In the genomic region with DNA sequence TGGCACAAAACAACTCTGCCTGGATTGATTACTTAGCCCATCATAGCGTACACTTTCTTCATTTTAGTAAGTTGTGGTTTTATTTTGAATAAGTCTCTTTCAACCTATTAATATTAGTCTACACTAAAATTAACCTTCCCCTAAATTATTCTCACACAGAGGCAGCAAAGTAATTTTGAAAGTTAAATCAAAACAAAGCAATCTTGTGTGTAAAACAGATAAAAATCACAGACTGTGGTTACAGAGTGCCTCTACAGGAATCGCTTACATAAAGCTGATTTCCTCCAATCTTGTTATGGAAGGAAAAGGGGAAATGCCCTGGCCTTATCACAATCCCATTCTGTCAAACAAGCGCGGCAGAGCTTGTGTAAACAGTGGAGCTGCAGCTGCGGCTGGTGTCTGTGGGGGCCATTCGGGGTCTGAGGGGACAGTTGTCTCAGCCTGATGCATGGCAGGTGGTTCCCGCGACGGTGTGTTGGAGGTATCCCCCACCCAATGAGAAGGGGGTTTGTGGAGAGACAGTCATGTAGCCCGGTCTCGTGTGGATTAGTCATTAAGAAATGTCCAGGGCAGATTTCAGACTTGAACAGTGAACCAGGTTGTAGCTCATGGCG, we compare ENCODE assay signal across 13 cellular contexts. TPM values are rescaled to one million over a fixed set of nuclear protein-coding genes. Genes with fewer than 3 reads are reported as not detected.
DNase-seq lines count a peak whose midpoint lies in the region; ATAC-seq, FAIRE-seq and TF ChIP-seq lines count a peak whose summit lies in the region.
"Had no signal": no experiment of that assay in that cellular context is flagged by ENCODE, and none has a peak within 500 bp of the region (broad histone marks: within the 10 kb centered on the region; RNA-seq: fewer than 3 reads in every experiment).

No MANE protein-coding gene starts in this region.

- H3K36me3 ChIP-seq in GM12878 (ENCODE audit: control insufficient read depth in 2 of 2, insufficient read depth in 2 of 2, low read length in 1 of 2): peaks cover 0 to 15% of the 10 kb centered on the region in 2 experiments; a peak in 3 of 4 replicates

- H3K27me3 Mint-ChIP-seq in CD14-positive monocyte (ENCODE audit: low read depth in 3 of 3): peaks cover 2 to 4% (median 3%) of the 10 kb centered on the region in 3 donors
- no peaks in the 10 kb centered on the region for H3K27me3 Mint-ChIP-seq in memory B cell
- no peaks in the 10 kb centered on the region for H3K27me3 Mint-ChIP-seq in activated T-helper 2 cell treated with anti-CD3 and anti-CD28 coated beads, Interferon-gamma antibody, Interleukin-2, Interleukin-4, amounts not matched to agents 10 μg/mL and 5 μg/mL and 100 μg/mL, durations not matched to agents 14 hours and 24 hours and 36 hours (ENCODE audit: low read depth)
- H3K27me3 Mint-ChIP-seq: activated CD4-positive, alpha-beta memory T cell treated with anti-CD3 and anti-CD28 coated beads for 36 hours; CD8-positive, alpha-beta memory T cell had no signal

- H3K4me1 ChIP-seq in GM12878 (ENCODE audit: control insufficient read depth, insufficient read depth, low read length): peaks cover 15% of the 10 kb centered on the region

- H3K27ac Mint-ChIP-seq in CD14-positive monocyte (peak overlapping the region in 6 of 7 donors; percentile 5 to 69 (median 54)), memory B cell (peak overlapping the region; percentile 61)
- H3K27ac Mint-ChIP-seq in activated T-helper 2 cell treated with anti-CD3 and anti-CD28 coated beads, Interferon-gamma antibody, Interleukin-2, Interleukin-4, amounts not matched to agents 10 μg/mL and 5 μg/mL and 100 μg/mL, durations not matched to agents 14 hours and 24 hours and 36 hours: no peak overlapping the region
- H3K27ac Mint-ChIP-seq: activated CD4-positive, alpha-beta memory T cell treated with anti-CD3 and anti-CD28 coated beads for 36 hours had no signal

- no peak for TF ChIP-seq RAD21 in GM12878 (IDR thresholded peaks at IDR 0.05; ENCODE audit: insufficient read depth, low read depth, low read length)

- BruUV-seq in GM12878 (replicated peaks; lab: Mats Ljungman, UMichigan): no TSS peak

- H3K27me3 ChIP-seq in GM12878 (replicated peaks in 1 of 2; ENCODE audit: control insufficient read depth in 2 of 2, insufficient read depth in 2 of 2, low read length in 1 of 2): no peaks in the 10 kb centered on the region
- H3K27me3 ChIP-seq: cardiac muscle cell had no signal

- FAIRE-seq in GM12878 (lab: Jason Lieb, UNC): no peak

- in situ Hi-C loops in GM12878 (cut with MboI): no loop called here

- intact Hi-C loops in CD14-positive monocyte (cut with micrococcal nuclease) (no loop called here), GM12878 (cut with micrococcal nuclease; ENCODE audit: unreplicated experiment) (no loop called here)
- intact Hi-C loops in activated T-helper 2 cell treated with anti-CD3 and anti-CD28 coated beads, Interferon-gamma antibody, Interleukin-2, Interleukin-4, amounts not matched to agents 10 μg/mL and 5 μg/mL and 100 μg/mL, durations not matched to agents 14 hours and 24 hours and 36 hours (cut with micrococcal nuclease): no loop called here

- POLR2A ChIA-PET in GM12878 (lab: Charles Lee): no interaction called here

- no peaks in the 10 kb centered on the region for H3K79me2 ChIP-seq in GM12878 (ENCODE audit: control insufficient read depth, insufficient read depth, low read length)

- H3K4me3 Mint-ChIP-seq in CD14-positive monocyte: peak overlapping the region; percentile 40 to 59
- no peak overlapping the region for H3K4me3 Mint-ChIP-seq in memory B cell
- no peak overlapping the region for H3K4me3 Mint-ChIP-seq in activated T-helper 2 cell treated with anti-CD3 and anti-CD28 coated beads, Interferon-gamma antibody, Interleukin-2, Interleukin-4, amounts not matched to agents 10 μg/mL and 5 μg/mL and 100 μg/mL, durations not matched to agents 14 hours and 24 hours and 36 hours (ENCODE audit: low read depth)
- H3K4me3 Mint-ChIP-seq: activated CD4-positive, alpha-beta memory T cell treated with anti-CD3 and anti-CD28 coated beads for 36 hours; CD8-positive, alpha-beta memory T cell had no signal

- RAD21 ChIA-PET in GM12878 (lab: Charles Lee; ENCODE audit: unreplicated experiment): interaction anchor here (1.0 kb wide), 1 partner anchor 32 kb away, joined by 3 read pairs; no protein-coding TSS in a partner anchor

- H3K27ac ChIP-seq in GM12878 (ENCODE audit: control insufficient read depth, insufficient read depth): no peak overlapping the region
- H3K27ac ChIP-seq: cardiac muscle cell had no signal

- DNase-seq in CD14-positive monocyte (ENCODE audit: low spot score) (peak; percentile 59), GM12878 (ENCODE audit: low read depth, low spot score) (no peak), memory B cell (ENCODE audit: low spot score in 2 of 2) (no peak), omental fat pad (ENCODE audit: low spot score) (no peak)
- no peak for DNase-seq in activated T-helper 2 cell treated with anti-CD3 and anti-CD28 coated beads, Interferon-gamma antibody, Interleukin-2, Interleukin-4, amounts not matched to agents 10 μg/mL and 5 μg/mL and 100 μg/mL, durations not matched to agents 14 hours and 24 hours and 36 hours (ENCODE audit: low spot score)
- DNase-seq: activated CD4-positive, alpha-beta memory T cell treated with anti-CD3 and anti-CD28 coated beads for 36 hours; CD8-positive, alpha-beta memory T cell; glutamatergic neuron; NCI-H1417 treated with DMSO at 0.1 percent for 48 hours had no signal

- H3K9ac ChIP-seq in GM12878 (ENCODE audit: control insufficient read depth, insufficient read depth, low read length): no peak overlapping the region

- SMC1A ChIA-PET in GM12878 (lab: Charles Lee; ENCODE audit: uncharacterized antibody, unreplicated experiment): interaction anchor here (0.6 to 1.4 kb wide), 5 partner anchors 17 to 42 kb away, joined by 3 to 4 read pairs (median 3); a partner anchor contains a TSS

- no peak for TF ChIP-seq CTCF in CD14-positive monocyte (IDR thresholded peaks at IDR 0.05)
- no peak for TF ChIP-seq CTCF in GM12878 (IDR thresholded peaks at IDR 0.05 in 2 of 3, conservative IDR thresholded peaks at IDR 0.05 in 1 of 3; ENCODE audit: control insufficient read depth in 2 of 3, extremely low read depth in 1 of 3, insufficient read depth in 1 of 3, low read depth in 3 of 3, low read length in 3 of 3)
- TF ChIP-seq CTCF in omental fat pad (IDR thresholded peaks at IDR 0.05): no peak

- H3K4me1 Mint-ChIP-seq in CD14-positive monocyte (peaks cover 19% of the 10 kb centered on the region), memory B cell (peaks cover 19% of the 10 kb centered on the region)
- peaks cover 38% of the 10 kb centered on the region for H3K4me1 Mint-ChIP-seq in activated T-helper 2 cell treated with anti-CD3 and anti-CD28 coated beads, Interferon-gamma antibody, Interleukin-2, Interleukin-4, amounts not matched to agents 10 μg/mL and 5 μg/mL and 100 μg/mL, durations not matched to agents 14 hours and 24 hours and 36 hours (ENCODE audit: low read depth)

- H3K36me3 Mint-ChIP-seq in CD14-positive monocyte (peaks cover 85 to 91% of the 10 kb centered on the region in 2 donors), memory B cell (peaks cover 22% of the 10 kb centered on the region)
- H3K36me3 Mint-ChIP-seq in activated T-helper 2 cell treated with anti-CD3 and anti-CD28 coated beads, Interferon-gamma antibody, Interleukin-2, Interleukin-4, amounts not matched to agents 10 μg/mL and 5 μg/mL and 100 μg/mL, durations not matched to agents 14 hours and 24 hours and 36 hours (ENCODE audit: low read depth): peaks cover 93% of the 10 kb centered on the region

- peaks cover 0 to 2% (median 0%) of the 10 kb centered on the region in 7 donors for H3K9me3 Mint-ChIP-seq in CD14-positive monocyte
- no peaks in the 10 kb centered on the region for H3K9me3 Mint-ChIP-seq in memory B cell
- no peaks in the 10 kb centered on the region for H3K9me3 Mint-ChIP-seq in activated T-helper 2 cell treated with anti-CD3 and anti-CD28 coated beads, Interferon-gamma antibody, Interleukin-2, Interleukin-4, amounts not matched to agents 10 μg/mL and 5 μg/mL and 100 μg/mL, durations not matched to agents 14 hours and 24 hours and 36 hours
- H3K9me3 Mint-ChIP-seq: activated CD4-positive, alpha-beta memory T cell treated with anti-CD3 and anti-CD28 coated beads for 36 hours; CD8-positive, alpha-beta memory T cell had no signal

- no peak overlapping the region for H2AFZ ChIP-seq in GM12878 (ENCODE audit: control insufficient read depth, low read depth, low read length)

- CTCF ChIA-PET in GM12878 (lab: Yijun Ruan, JAX): interaction anchor here (1.5 kb wide), 1 partner anchor 14 kb away, joined by 4 read pairs; no protein-coding TSS in a partner anchor

- ATAC-seq in HG03432 (IDR thresholded peaks at IDR 0.05; ENCODE audit: unreplicated experiment) (peak; percentile 37), GM12878 (peak; percentile 30), memory B cell (ENCODE audit: low read depth) (no peak), HG03025 (IDR thresholded peaks at IDR 0.05; ENCODE audit: low FRiP score, unreplicated experiment) (no peak), omental fat pad (ENCODE audit: low FRiP score) (no peak), HG02678 (IDR thresholded peaks at IDR 0.05; ENCODE audit: unreplicated experiment) (no peak)

- TF ChIP-seq EP300 in GM12878 (IDR thresholded peaks at IDR 0.05; ENCODE audit: borderline replicate concordance in 1 of 2, control insufficient read depth in 1 of 2, low read depth in 2 of 2, low read length in 2 of 2): no peak

- no peak overlapping the region for H3K4me3 ChIP-seq in GM12878
- H3K4me3 ChIP-seq: cardiac muscle cell had no signal

- WGBS in GM12878 (ENCODE audit: insufficient coverage, insufficient replicate concordance, low lambda C conversion rate, missing lambda C conversion rate): 4% methylated on average over 12 of the region's 12 CpGs

- H3K9me3 ChIP-seq in GM12878 (replicated peaks; ENCODE audit: control insufficient read depth, insufficient read depth, low read length): no peaks in the 10 kb centered on the region

- no peak overlapping the region for H3K4me2 ChIP-seq in GM12878 (ENCODE audit: control insufficient read depth, insufficient read depth)

- H4K20me1 ChIP-seq in GM12878 (ENCODE audit: control insufficient read depth, insufficient read depth): peaks cover 3% of the 10 kb centered on the region; the same call in 1 of the 2 replicates

- TF ChIP-seq POLR2A in GM12878 (IDR thresholded peaks at IDR 0.05; ENCODE audit: low read depth, low read length): no peak

RNA-seq across cellular contexts. Expression of a gene that starts 42.1 kb away (rescaled TPM):
- polyA plus RNA-seq in CD14-positive monocyte: 10 to 100 TPM in 1 of 2 donors, 1 to 10 TPM in 1; 8.8 to 20.4 TPM
- 23.2 and 32.3 TPM in 2 replicates for total RNA-seq in GM12878 (2013; cell fraction: nucleolus; rRNA removed)
- total RNA-seq in GM12878 (2014; rRNA removed): 0.60 and 1.0 TPM in 2 replicates
- total RNA-seq in GM12878 (2014; rRNA removed; fragmentation: Illumina TruSeq; extraction: Trizol): 0.88 and 1.2 TPM in 2 replicates
- total RNA-seq in GM12878 (2021): 2.5 and 4.8 TPM in 2 replicates
- 3.3 TPM for polyA plus RNA-seq in GM12878 (2011; ENCODE audit: low read depth)
- polyA plus RNA-seq in GM12878 (2011; rRNA removed): 9.5 and 10.1 TPM in 2 replicates
- 9.0 and 15.4 TPM in 2 replicates for polyA plus RNA-seq in GM12878 (2011; cell fraction: cytosol; rRNA removed)
- 20.8 and 25.6 TPM in 2 replicates for polyA plus RNA-seq in GM12878 (2011; cell fraction: nucleus; rRNA removed)
- 4.1 and 6.3 TPM in 2 replicates for polyA plus RNA-seq in GM12878 (2012)
- 3.3 and 3.6 TPM in 2 replicates for polyA plus RNA-seq in GM12878 (2014; fragmentation: Illumina TruSeq; extraction: Trizol)
- polyA plus RNA-seq in GM12878 (2014; fragmentation: Nextera tagmentation; extraction: Ambion mirVana): under 1 TPM; 0.29 to 0.64 TPM
- 1.8 and 2.9 TPM in 2 replicates for polyA plus RNA-seq in GM12878 (2014; rRNA removed)
- polyA plus RNA-seq in GM12878 (2016; fragmentation: Nextera tagmentation; extraction: Ambion mirVana): under 1 TPM; 0.63 to 0.90 TPM
- polyA minus RNA-seq in GM12878 (2011; rRNA and poly(A)+ RNA removed): 11.8 and 11.9 TPM in 2 replicates
- polyA minus RNA-seq in GM12878 (2011; cell fraction: cytosol; rRNA and poly(A)+ RNA removed): 7.2 and 16.8 TPM in 2 replicates
- 22.4 and 45.4 TPM in 2 replicates for polyA minus RNA-seq in GM12878 (2011; cell fraction: nucleus; rRNA and poly(A)+ RNA removed)
- 10 to 100 TPM; 16.1 to 20.2 (median 17.9) TPM for total RNA-seq in omental fat pad
- total RNA-seq in activated T-helper 2 cell treated with anti-CD3 and anti-CD28 coated beads, Interferon-gamma antibody, Interleukin-2, Interleukin-4, amounts not matched to agents 10 μg/mL and 5 μg/mL and 100 μg/mL, durations not matched to agents 14 hours and 24 hours and 36 hours: 214 and 225 TPM in 2 replicates

Comparison
In these comparisons a context has a peak if more than half of its experiments do, and no peak if none do; other contexts are left out.
1. H3K4me3 Mint-ChIP-seq: peak in CD14-positive monocyte (2 of 2); none in memory B cell (single experiment) and activated T-helper 2 cell treated with anti-CD3 and anti-CD28 coated beads, Interferon-gamma antibody, Interleukin-2, Interleukin-4, amounts not matched to agents 10 μg/mL and 5 μg/mL and 100 μg/mL, durations not matched to agents 14 hours and 24 hours and 36 hours (single experiment).
2. ATAC-seq: peak in HG03432 (single experiment) and GM12878 (single experiment); none in memory B cell (single experiment), HG03025 (single experiment), omental fat pad (single experiment) and HG02678 (single experiment).